2 cellular contexts compared by ENCODE assay signal in genomic region chr10:73655257-73655989, GRCh38.
TF ChIP-seq lines count a peak whose summit lies in the region.

No MANE protein-coding gene starts in this region.

TF ChIP-seq in IMR-90, 13 proteins besides CTCF, POLR2A, EP300 and RAD21:
- no peak for TF ChIP-seq RCOR1 (IDR thresholded peaks at IDR 0.05; ENCODE audit: insufficient replicate concordance, low read length)
- no peak for TF ChIP-seq MXI1 (IDR thresholded peaks at IDR 0.05; ENCODE audit: borderline replicate concordance, low read depth, low read length)
- no peak for TF ChIP-seq MAFK (IDR thresholded peaks at IDR 0.05; ENCODE audit: low read depth, low read length)
- TF ChIP-seq USF2 (IDR thresholded peaks at IDR 0.05; ENCODE audit: low read depth, low read length): no peak
- TF ChIP-seq RFX5 (IDR thresholded peaks at IDR 0.05; ENCODE audit: low read depth, low read length): no peak
- no peak for TF ChIP-seq NFE2L2 (IDR thresholded peaks at IDR 0.05; ENCODE audit: low read depth, low read length)
- no peak for TF ChIP-seq FOS (IDR thresholded peaks at IDR 0.05; ENCODE audit: low read depth, low read length)
- TF ChIP-seq MAZ (IDR thresholded peaks at IDR 0.05; ENCODE audit: borderline replicate concordance, low read depth, low read length): no peak
- no peak for TF ChIP-seq ELK1 (IDR thresholded peaks at IDR 0.05; ENCODE audit: borderline replicate concordance, low read depth, low read length)
- no peak for TF ChIP-seq CEBPB (IDR thresholded peaks at IDR 0.05; ENCODE audit: low read depth, low read length)
- no peak for TF ChIP-seq CHD1 (IDR thresholded peaks at IDR 0.05; ENCODE audit: low read depth, low read length)
- TF ChIP-seq BHLHE40 (IDR thresholded peaks at IDR 0.05; ENCODE audit: low read depth, low read length): no peak
- TF ChIP-seq SMC3 (IDR thresholded peaks at IDR 0.05; ENCODE audit: low read depth, low read length): no peak

TF ChIP-seq in K562, 482 proteins besides CTCF, POLR2A, EP300 and RAD21:
- TF ChIP-seq NONO (IDR thresholded peaks at IDR 0.05; ENCODE audit: low read depth in 2 of 2, low read length in 1 of 2) (no peak), STAT6 (CRISPR knock-in tag; IDR thresholded peaks at IDR 0.05) (peak; percentile 76; the same call in 1 of the 2 replicates)
